ENCODE assay signal across 8 cellular contexts in genomic region chr1:221439008-221439733, GRCh38.
A peak's percentile ranks its signal among the peaks of the same experiment; 100 is the strongest.
DNase-seq lines count a peak whose midpoint lies in the region; ATAC-seq and TF ChIP-seq lines count a peak whose summit lies in the region.

No MANE protein-coding gene starts in this region.

- H3K27me3 ChIP-seq in CD4-positive, alpha-beta T cell (ENCODE audit: control insufficient read depth, insufficient read depth, low read length), result no peaks in the 10 kb centered on the region

- no peak for TF ChIP-seq CTCF in CD4-positive, alpha-beta T cell (IDR thresholded peaks at IDR 0.05)

- POLR2A ChIA-PET in CD4-positive, alpha-beta T cell (lab: Charles Lee), result no interaction called here

- peak in 9 of 10 experiments; percentile 5 to 50 (median 33) for DNase-seq in CD4-positive, alpha-beta T cell
- peak; percentile 72 for DNase-seq in HS-27A (ENCODE audit: low read depth)
- DNase-seq in activated CD4-positive, alpha-beta T cell treated with anti-CD3 and anti-CD28 coated beads, Interleukin-2, amount 50 U/mL, for 4 hours, result peak; percentile 33 to 43
- peak; percentile 31 for DNase-seq in fibroblast of gingiva (ENCODE audit: low read depth)
- DNase-seq in stimulated activated CD4-positive, alpha-beta T cell treated with anti-CD3 and anti-CD28 coated beads, Interleukin-4, amount 100 ng/mL, for 48 hours (ENCODE audit: low read depth in 2 of 2), result peak; percentile 35 to 58
- no peak for DNase-seq in 8988T
- DNase-seq in OCI-M2 (lab: John Stamatoyannopoulos, UW; ENCODE audit: unreplicated experiment), result no peak

- CTCF ChIA-PET in CD4-positive, alpha-beta T cell (lab: Charles Lee), result interaction anchor here (0.7 to 1.3 kb wide), 2 partner anchors 9 to 24 kb away, joined by 4 to 5 read pairs; no protein-coding TSS in a partner anchor

- intact Hi-C loops in CD4-positive, alpha-beta T cell (cut with DNase I, micrococcal nuclease), result loop anchor here in 1 of 2 experiments (5.0 to 10.0 kb wide), 2 partner anchors 174 to 627 kb away; no protein-coding TSS in a partner anchor

- no peaks in the 10 kb centered on the region for H3K9me3 Mint-ChIP-seq in CD4-positive, alpha-beta T cell

- no peaks in the 10 kb centered on the region for H3K36me3 Mint-ChIP-seq in CD4-positive, alpha-beta T cell (ENCODE audit: low read depth)

- peaks cover 8% of the 10 kb centered on the region for H3K27me3 Mint-ChIP-seq in CD4-positive, alpha-beta T cell

- peak overlapping the region; percentile 10 for H3K27ac Mint-ChIP-seq in CD4-positive, alpha-beta T cell

- peak; percentile 73 for ATAC-seq in CD4-positive, alpha-beta T cell (ENCODE audit: poor library complexity)
- ATAC-seq in GM21381 (IDR thresholded peaks at IDR 0.05; ENCODE audit: unreplicated experiment), result peak; percentile 88

- H3K27ac ChIP-seq in CD4-positive, alpha-beta T cell (ENCODE audit: low read depth, low read length), result no peak overlapping the region

- no peak overlapping the region for H3K4me3 Mint-ChIP-seq in CD4-positive, alpha-beta T cell

- no peaks in the 10 kb centered on the region for H3K9me3 ChIP-seq in CD4-positive, alpha-beta T cell (ENCODE audit: control insufficient read depth, low read length)

- peaks cover 19% of the 10 kb centered on the region for H3K4me1 Mint-ChIP-seq in CD4-positive, alpha-beta T cell (ENCODE audit: low read depth)

Comparison
In these comparisons a context has a peak if more than half of its experiments do, and no peak if none do; other contexts are left out.
1. DNase-seq: peak in CD4-positive, alpha-beta T cell (9 of 10), HS-27A (single experiment), activated CD4-positive, alpha-beta T cell treated with anti-CD3 and anti-CD28 coated beads, Interleukin-2, amount 50 U/mL, for 4 hours (2 of 2), fibroblast of gingiva (single experiment) and stimulated activated CD4-positive, alpha-beta T cell treated with anti-CD3 and anti-CD28 coated beads, Interleukin-4, amount 100 ng/mL, for 48 hours (2 of 2); none in 8988T (single experiment) and OCI-M2 (single experiment).